ENCODE assay signal across 22 cellular contexts in the genomic region with DNA sequence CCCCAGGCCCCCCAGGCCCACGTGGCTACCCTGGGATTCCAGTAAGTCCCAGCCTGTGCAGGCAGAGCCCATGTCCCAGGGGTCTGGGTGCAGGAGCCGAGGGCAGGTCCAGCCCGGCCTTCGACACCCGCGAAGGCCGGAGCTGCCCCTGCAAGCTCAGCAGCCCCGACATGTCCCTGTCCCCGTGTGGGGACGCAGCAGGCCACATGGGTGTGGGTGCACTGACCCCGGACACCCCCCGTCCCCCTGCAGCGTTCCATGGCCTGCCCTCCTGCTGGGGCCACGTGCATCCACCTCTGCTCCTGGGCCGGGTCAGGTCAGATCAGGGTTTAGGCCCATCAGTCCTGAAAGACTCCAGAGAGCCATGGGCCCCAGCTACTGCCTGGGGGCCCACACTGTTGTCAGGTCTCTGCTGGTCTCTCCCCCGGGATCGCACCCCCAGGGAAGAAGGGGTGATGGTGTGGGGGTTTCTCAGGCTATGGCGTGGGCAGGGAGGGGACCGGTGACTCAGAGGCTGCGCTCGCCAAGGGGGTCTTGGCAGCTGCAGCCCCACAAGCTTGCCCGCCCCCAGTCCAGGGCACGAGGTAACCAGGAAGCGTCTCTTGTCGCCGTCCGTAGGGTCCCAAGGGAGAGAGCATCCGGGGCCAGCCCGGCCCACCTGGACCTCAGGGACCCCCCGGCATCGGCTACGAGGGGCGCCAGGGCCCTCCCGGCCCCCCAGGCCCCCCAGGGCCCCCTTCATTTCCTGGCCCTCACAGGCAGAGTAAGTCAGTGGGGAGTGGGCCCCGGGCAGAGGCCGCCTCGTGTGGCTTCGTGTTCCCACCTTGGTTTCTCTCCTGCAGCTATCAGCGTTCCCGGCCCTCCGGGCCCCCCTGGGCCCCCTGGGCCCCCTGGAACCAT. TPM values are rescaled to one million over a fixed set of nuclear protein-coding genes. Genes with fewer than 3 reads are reported as not detected.
DNase-seq lines count a peak whose midpoint lies in the region; ATAC-seq and TF ChIP-seq lines count a peak whose summit lies in the region.
"Had no signal": no experiment of that assay in that cellular context is flagged by ENCODE, and none has a peak within 500 bp of the region (broad histone marks: within the 10 kb centered on the region; RNA-seq: fewer than 3 reads in every experiment).

No MANE protein-coding gene starts in this region.

- intact Hi-C loops in natural killer cell (cut with micrococcal nuclease) = no loop called here
- intact Hi-C loops in left ventricle myocardium inferior (cut with micrococcal nuclease) = no loop called here

- H3F3A ChIP-seq in neural progenitor cell (ENCODE audit: low read depth) = no peaks in the 10 kb centered on the region

- H4K20me1 ChIP-seq in neural progenitor cell (ENCODE audit: low read depth) = peaks cover 10% of the 10 kb centered on the region
- no peaks in the 10 kb centered on the region for H4K20me1 ChIP-seq in Karpas-422 (ENCODE audit: insufficient read depth, low read depth, low read length)

- H3K27ac ChIP-seq in left ventricle myocardium inferior (replicated peaks) (no peak overlapping the region), neural progenitor cell (no peak overlapping the region), Karpas-422 (ENCODE audit: low read length) (no peak overlapping the region)
- H3K27ac ChIP-seq: A549, gastroesophageal sphincter, GM23248, Peyer's patch, SJSA1, upper lobe of left lung had no signal

- H3K4me3 ChIP-seq in left ventricle myocardium inferior = no peak overlapping the region
- H3K4me3 ChIP-seq in neural progenitor cell = no peak overlapping the region
- H3K4me3 ChIP-seq in Karpas-422 (ENCODE audit: low read length) = no peak overlapping the region
- H3K4me3 ChIP-seq: A549, gastroesophageal sphincter, GM23248, Peyer's patch, SJSA1, upper lobe of left lung had no signal

- H3K27ac Mint-ChIP-seq in natural killer cell treated with Interleukin-12 subunit alpha and Interleukin-12 subunit beta and Interleukin-15 and Interleukin-18, amount 100 ng/mL, for 72 hours = no peak overlapping the region
- H3K27ac Mint-ChIP-seq in natural killer cell (no peak overlapping the region), neural progenitor cell (peak overlapping the region; percentile 37)
- no peak overlapping the region for H3K27ac Mint-ChIP-seq in stimulated activated memory B cell treated with anti-CD40 and anti-IgM and Interleukin-4, amounts not matched to agents 10 μg/mL and 1 μg/mL and 100 μg/mL, for 72 hours
- H3K27ac Mint-ChIP-seq: B cell had no signal

- H3K79me2 ChIP-seq in neural progenitor cell (ENCODE audit: low read depth) (no peaks in the 10 kb centered on the region), Karpas-422 (ENCODE audit: low read length) (no peaks in the 10 kb centered on the region)

- H3K36me3 ChIP-seq in left ventricle myocardium inferior (peaks cover 32% of the 10 kb centered on the region), neural progenitor cell (no peaks in the 10 kb centered on the region), Karpas-422 (ENCODE audit: insufficient read depth, low read length) (no peaks in the 10 kb centered on the region)
- H3K36me3 ChIP-seq: Peyer's patch, SJSA1 had no signal

- peaks cover 3 to 4% of the 10 kb centered on the region in 2 donors for H3K4me1 Mint-ChIP-seq in natural killer cell treated with Interleukin-12 subunit alpha and Interleukin-12 subunit beta and Interleukin-15 and Interleukin-18, amount 100 ng/mL, for 72 hours (ENCODE audit: low read depth in 2 of 2)
- peaks cover 0 to 4% of the 10 kb centered on the region in 2 donors for H3K4me1 Mint-ChIP-seq in natural killer cell
- H3K4me1 Mint-ChIP-seq in neural progenitor cell = peaks cover 5% of the 10 kb centered on the region
- peaks cover 8% of the 10 kb centered on the region for H3K4me1 Mint-ChIP-seq in stimulated activated memory B cell treated with anti-CD40 and anti-IgM and Interleukin-4, amounts not matched to agents 10 μg/mL and 1 μg/mL and 100 μg/mL, for 72 hours
- H3K4me1 Mint-ChIP-seq: B cell had no signal

- H2AFZ ChIP-seq in neural progenitor cell (replicated peaks) (no peak overlapping the region), Karpas-422 (ENCODE audit: low read length) (no peak overlapping the region)
- H2AFZ ChIP-seq: GM23248 had no signal

- H3K36me3 Mint-ChIP-seq in natural killer cell treated with Interleukin-12 subunit alpha and Interleukin-12 subunit beta and Interleukin-15 and Interleukin-18, amount 100 ng/mL, for 72 hours = no peaks in the 10 kb centered on the region
- H3K36me3 Mint-ChIP-seq in natural killer cell (no peaks in the 10 kb centered on the region), neural progenitor cell (peaks cover 11% of the 10 kb centered on the region)
- no peaks in the 10 kb centered on the region for H3K36me3 Mint-ChIP-seq in stimulated activated memory B cell treated with anti-CD40 and anti-IgM and Interleukin-4, amounts not matched to agents 10 μg/mL and 1 μg/mL and 100 μg/mL, for 72 hours

- no peaks in the 10 kb centered on the region for H3K9me3 Mint-ChIP-seq in natural killer cell treated with Interleukin-12 subunit alpha and Interleukin-12 subunit beta and Interleukin-15 and Interleukin-18, amount 100 ng/mL, for 72 hours
- H3K9me3 Mint-ChIP-seq in natural killer cell (no peaks in the 10 kb centered on the region), neural progenitor cell (no peaks in the 10 kb centered on the region)
- peaks cover 7% of the 10 kb centered on the region for H3K9me3 Mint-ChIP-seq in stimulated activated memory B cell treated with anti-CD40 and anti-IgM and Interleukin-4, amounts not matched to agents 10 μg/mL and 1 μg/mL and 100 μg/mL, for 72 hours

- H3K27me3 Mint-ChIP-seq in natural killer cell treated with Interleukin-12 subunit alpha and Interleukin-12 subunit beta and Interleukin-15 and Interleukin-18, amount 100 ng/mL, for 72 hours = no peaks in the 10 kb centered on the region
- no peaks in the 10 kb centered on the region for H3K27me3 Mint-ChIP-seq in natural killer cell (ENCODE audit: low read depth in 2 of 2)
- H3K27me3 Mint-ChIP-seq in neural progenitor cell (ENCODE audit: insufficient read depth, low read depth) = peaks cover 5% of the 10 kb centered on the region
- peaks cover 5% of the 10 kb centered on the region for H3K27me3 Mint-ChIP-seq in stimulated activated memory B cell treated with anti-CD40 and anti-IgM and Interleukin-4, amounts not matched to agents 10 μg/mL and 1 μg/mL and 100 μg/mL, for 72 hours
- H3K27me3 Mint-ChIP-seq: B cell had no signal

- no peak for ATAC-seq in natural killer cell treated with Interleukin-12 subunit alpha and Interleukin-12 subunit beta and Interleukin-15 and Interleukin-18, amount 100 ng/mL, for 72 hours
- ATAC-seq in natural killer cell = no peak
- ATAC-seq in GM19452 (IDR thresholded peaks at IDR 0.05; ENCODE audit: unreplicated experiment) = no peak
- ATAC-seq in stimulated activated memory B cell treated with anti-CD40 and anti-IgM and Interleukin-4, amounts not matched to agents 10 μg/mL and 1 μg/mL and 100 μg/mL, for 72 hours = no peak
- ATAC-seq: A549, gastroesophageal sphincter had no signal

- no peaks in the 10 kb centered on the region for H3K9me3 ChIP-seq in left ventricle myocardium inferior (replicated peaks)
- no peaks in the 10 kb centered on the region for H3K9me3 ChIP-seq in neural progenitor cell (ENCODE audit: low read depth)
- peaks cover 4% of the 10 kb centered on the region for H3K9me3 ChIP-seq in Karpas-422 (ENCODE audit: low read length)
- H3K9me3 ChIP-seq: A549, gastroesophageal sphincter, Peyer's patch, SJSA1, upper lobe of left lung had no signal

- DNase-seq in natural killer cell treated with Interleukin-12 subunit alpha and Interleukin-12 subunit beta and Interleukin-15 and Interleukin-18, amount 100 ng/mL, for 72 hours (ENCODE audit: low spot score) = peak; percentile 58
- DNase-seq in natural killer cell = no peak
- DNase-seq in left ventricle myocardium inferior = peak; percentile 14
- no peak for DNase-seq in neural progenitor cell (ENCODE audit: low spot score)
- no peak for DNase-seq in Karpas-422
- DNase-seq in Ammon's horn (ENCODE audit: low spot score) = no peak
- DNase-seq: activated CD4-positive, alpha-beta T cell treated with anti-CD3 and anti-CD28 coated beads for 1 hour; activated naive CD4-positive, alpha-beta T cell; activated T-cell treated with anti-CD3 and anti-CD28 coated beads, Interleukin-2, amount 50 U/mL, for 48 hours; DMS79 treated with DMSO at 0.1 percent for 48 hours; GM23248; mammary epithelial cell; NCI-H1092; NCI-H187 had no signal

- H3K27me3 ChIP-seq in left ventricle myocardium inferior (ENCODE audit: low read depth) (no peaks in the 10 kb centered on the region), neural progenitor cell (no peaks in the 10 kb centered on the region), Karpas-422 (ENCODE audit: low read length) (no peaks in the 10 kb centered on the region)
- H3K27me3 ChIP-seq: gastroesophageal sphincter, Peyer's patch, SJSA1, upper lobe of left lung had no signal

- no peak overlapping the region for H3K4me3 Mint-ChIP-seq in natural killer cell treated with Interleukin-12 subunit alpha and Interleukin-12 subunit beta and Interleukin-15 and Interleukin-18, amount 100 ng/mL, for 72 hours
- H3K4me3 Mint-ChIP-seq in natural killer cell (no peak overlapping the region), neural progenitor cell (no peak overlapping the region)
- no peak overlapping the region for H3K4me3 Mint-ChIP-seq in stimulated activated memory B cell treated with anti-CD40 and anti-IgM and Interleukin-4, amounts not matched to agents 10 μg/mL and 1 μg/mL and 100 μg/mL, for 72 hours
- H3K4me3 Mint-ChIP-seq: B cell had no signal

- H3K4me1 ChIP-seq in left ventricle myocardium inferior (no peaks in the 10 kb centered on the region), neural progenitor cell (peaks cover 3% of the 10 kb centered on the region), Karpas-422 (ENCODE audit: low read length) (peaks cover 6% of the 10 kb centered on the region)
- H3K4me1 ChIP-seq: A549, gastroesophageal sphincter, Peyer's patch, SJSA1, upper lobe of left lung had no signal

- H3K9me2 ChIP-seq in Karpas-422 (replicated peaks; ENCODE audit: insufficient read depth, low read length) = no peaks in the 10 kb centered on the region

- TF ChIP-seq CTCF in natural killer cell (IDR thresholded peaks at IDR 0.05) (no peak), left ventricle myocardium inferior (IDR thresholded peaks at IDR 0.05; ENCODE audit: borderline replicate concordance) (no peak), neural progenitor cell (IDR thresholded peaks at IDR 0.05) (no peak)

- no peak overlapping the region for H3K4me2 ChIP-seq in neural progenitor cell
- H3K4me2 ChIP-seq in Karpas-422 (ENCODE audit: low read depth, low read length, poor library complexity, severe bottlenecking) = no peak overlapping the region
- H3K4me2 ChIP-seq: A549 had no signal

- H3K9ac ChIP-seq in neural progenitor cell (no peak overlapping the region), Karpas-422 (ENCODE audit: low read length) (no peak overlapping the region)
- H3K9ac ChIP-seq: GM23248 had no signal

RNA-seq across cellular contexts. Expression of a gene that starts 37.5 kb away (rescaled TPM):
- 100 to 1,000 TPM in 1 of 2 donors, 10 to 100 TPM in 1; 23.3 to 110 TPM for total RNA-seq in natural killer cell treated with Interleukin-12 subunit alpha and Interleukin-12 subunit beta and Interleukin-15 and Interleukin-18, amount 100 ng/mL, for 72 hours
- total RNA-seq in natural killer cell = 1 to 10 TPM; 2.5 to 9.0 (median 4.9) TPM
- total RNA-seq in left ventricle myocardium inferior = 4.9 TPM
- total RNA-seq in neural progenitor cell (ENCODE audit: low replicate concordance) = 7.7 and 17.3 TPM in 2 replicates
- 4.3 and 7.4 TPM in 2 replicates for total RNA-seq in Karpas-422 (2014; rRNA removed; shearing (Covaris generic); ENCODE audit: low replicate concordance)

Comparison
In these comparisons a context has a peak if more than half of its experiments do, and no peak if none do; other contexts are left out.
1. DNase-seq: peak in natural killer cell treated with Interleukin-12 subunit alpha and Interleukin-12 subunit beta and Interleukin-15 and Interleukin-18, amount 100 ng/mL, for 72 hours (single experiment) and left ventricle myocardium inferior (single experiment); none in natural killer cell (single experiment), neural progenitor cell (single experiment), Karpas-422 (single experiment) and Ammon's horn (single experiment).